In genomic region chr11:9019861-9020260, GRCh38 we compare ENCODE assay signal across 31 cellular contexts.
"Had no signal": no experiment of that assay in that cellular context is flagged by ENCODE, and none has a peak within 500 bp of the region (broad histone marks: within the 10 kb centered on the region; RNA-seq: fewer than 3 reads in every experiment).

No MANE protein-coding gene starts in this region.

- H3K36me3 Mint-ChIP-seq: natural killer cell; stimulated activated effector memory CD8-positive, alpha-beta T cell treated with anti-CD3 and anti-CD28 coated beads, Interleukin-12 subunit alpha, Interleukin-12 subunit beta, amount 100 ng/mL, for 72 hours; stimulated activated naive B cell treated with anti-CD40 and anti-IgM and Interleukin-4, amounts not matched to agents 10 μg/mL and 1 μg/mL and 100 μg/mL, for 72 hours; type B pancreatic cell had no signal

- H3K27ac ChIP-seq: neural progenitor cell, neutrophil, ovary, parathyroid adenoma, psoas muscle, right lobe of liver, sigmoid colon, suprapubic skin, testis, tibial artery, transverse colon, upper lobe of right lung, uterus had no signal

- H3K4me2 ChIP-seq: neural progenitor cell had no signal

- H3K27ac Mint-ChIP-seq: naive thymus-derived CD4-positive, alpha-beta T cell; natural killer cell; nephron; neural progenitor cell; progenitor cell of endocrine pancreas; stimulated activated effector memory CD8-positive, alpha-beta T cell treated with anti-CD3 and anti-CD28 coated beads, Interleukin-12 subunit alpha, Interleukin-12 subunit beta, amount 100 ng/mL, for 72 hours; stimulated activated naive B cell treated with anti-CD40 and anti-IgM and Interleukin-4, amounts not matched to agents 10 μg/mL and 1 μg/mL and 100 μg/mL, for 72 hours; stimulated activated naive CD8-positive, alpha-beta T cell treated with anti-CD3 and anti-CD28 coated beads, Interleukin-15, Interleukin-2, amounts not matched to agents 100 ng/mL and 50 ng/mL, for 24 hours; type B pancreatic cell had no signal

- ATAC-seq: naive thymus-derived CD4-positive, alpha-beta T cell; natural killer cell; psoas muscle; right cardiac atrium; right lobe of liver; stimulated activated effector memory CD8-positive, alpha-beta T cell treated with anti-CD3 and anti-CD28 coated beads, Interleukin-12 subunit alpha, Interleukin-12 subunit beta, amount 100 ng/mL, for 72 hours; stimulated activated naive B cell treated with anti-CD40 and anti-IgM and Interleukin-4, amounts not matched to agents 10 μg/mL and 1 μg/mL and 100 μg/mL, for 72 hours; upper lobe of right lung had no signal

- H3K9me3 Mint-ChIP-seq: naive thymus-derived CD4-positive, alpha-beta T cell; natural killer cell; nephron; neural progenitor cell; stimulated activated effector memory CD8-positive, alpha-beta T cell treated with anti-CD3 and anti-CD28 coated beads, Interleukin-12 subunit alpha, Interleukin-12 subunit beta, amount 100 ng/mL, for 72 hours; stimulated activated naive B cell treated with anti-CD40 and anti-IgM and Interleukin-4, amounts not matched to agents 10 μg/mL and 1 μg/mL and 100 μg/mL, for 72 hours; stimulated activated naive CD8-positive, alpha-beta T cell treated with anti-CD3 and anti-CD28 coated beads, Interleukin-15, Interleukin-2, amounts not matched to agents 100 ng/mL and 50 ng/mL, for 24 hours; type B pancreatic cell had no signal

- H3K4me3 ChIP-seq: neural progenitor cell, ovary, psoas muscle, right lobe of liver, sigmoid colon, suprapubic skin, testis, tibial artery, transverse colon, upper lobe of right lung, uterus had no signal

- H3K4me1 ChIP-seq: parathyroid adenoma, psoas muscle, right lobe of liver, testis, tibial artery, uterus had no signal

- H3K9me3 ChIP-seq: neutrophil, ovary, psoas muscle, right lobe of liver, sigmoid colon, suprapubic skin, testis, tibial artery, transverse colon, upper lobe of right lung, uterus had no signal

- H3K36me3 ChIP-seq: neural progenitor cell, neutrophil, ovary, right lobe of liver, sigmoid colon, suprapubic skin, tibial artery, transverse colon, upper lobe of right lung, uterus had no signal

- H3K4me3 Mint-ChIP-seq: naive thymus-derived CD4-positive, alpha-beta T cell; natural killer cell; nephron; neural progenitor cell; stimulated activated effector memory CD8-positive, alpha-beta T cell treated with anti-CD3 and anti-CD28 coated beads, Interleukin-12 subunit alpha, Interleukin-12 subunit beta, amount 100 ng/mL, for 72 hours; stimulated activated naive B cell treated with anti-CD40 and anti-IgM and Interleukin-4, amounts not matched to agents 10 μg/mL and 1 μg/mL and 100 μg/mL, for 72 hours; stimulated activated naive CD8-positive, alpha-beta T cell treated with anti-CD3 and anti-CD28 coated beads, Interleukin-15, Interleukin-2, amounts not matched to agents 100 ng/mL and 50 ng/mL, for 24 hours; type B pancreatic cell had no signal

- H2AFZ ChIP-seq: neural progenitor cell, parathyroid adenoma had no signal

- H3K4me1 Mint-ChIP-seq: natural killer cell; stimulated activated effector memory CD8-positive, alpha-beta T cell treated with anti-CD3 and anti-CD28 coated beads, Interleukin-12 subunit alpha, Interleukin-12 subunit beta, amount 100 ng/mL, for 72 hours had no signal

- H3K79me2 ChIP-seq: parathyroid adenoma had no signal

- H3K9ac ChIP-seq: neural progenitor cell, parathyroid adenoma had no signal

- H3K27me3 ChIP-seq: neural progenitor cell, ovary, right lobe of liver, sigmoid colon, suprapubic skin, testis, tibial artery, transverse colon, upper lobe of right lung, uterus had no signal

- DNase-seq: naive thymus-derived CD4-positive, alpha-beta T cell; natural killer cell; nucleus accumbens; ovary; posterior cingulate gyrus; psoas muscle; right cardiac atrium; right lobe of liver; sigmoid colon; small intestine; stimulated activated CD4-positive, alpha-beta T cell treated with anti-CD3 and anti-CD28 coated beads, Interleukin-15, amount 100 ng/mL, for 24 hours; stimulated activated CD4-positive, alpha-beta T cell treated with anti-CD3 and anti-CD28 coated beads, Interleukin-2, amount 100 ng/mL, for 24 hours; stimulated activated CD4-positive, alpha-beta T cell treated with anti-CD3 and anti-CD28 coated beads, Interleukin-2, amount 100 ng/mL, for 48 hours; stimulated activated CD4-positive, alpha-beta T cell treated with anti-CD3 and anti-CD28 coated beads, Interleukin-4, amount 100 ng/mL, for 24 hours; stimulated activated naive B cell treated with anti-CD40 and anti-IgM and Interleukin-4, amounts not matched to agents 10 μg/mL and 1 μg/mL and 100 μg/mL, for 72 hours; stimulated activated naive CD4-positive, alpha-beta T cell treated with Interleukin-2 at 50 U/mL for 16 hours; substantia nigra; testis; tibial artery; transverse colon; upper lobe of right lung; uterus had no signal
